In genomic region chr10:63268798-63269503, GRCh38 we compare ENCODE assay signal across 1 cellular context.
TF ChIP-seq lines count a peak whose summit lies in the region.

No MANE protein-coding gene starts in this region.

TF ChIP-seq in K562, 482 proteins besides CTCF, POLR2A, EP300 and RAD21 (continued from another document and continues in another):
- TF ChIP-seq ARID4B (CRISPR knock-in tag; IDR thresholded peaks at IDR 0.05) = peak; percentile 91
- no peak for TF ChIP-seq SMARCB1 (IDR thresholded peaks at IDR 0.05; ENCODE audit: insufficient read length, low read depth)
- TF ChIP-seq ZNF232 (CRISPR knock-in tag; IDR thresholded peaks at IDR 0.05) = no peak
- peak; percentile 88 for TF ChIP-seq EP400 (IDR thresholded peaks at IDR 0.05)
- TF ChIP-seq ZNF780A (CRISPR knock-in tag; IDR thresholded peaks at IDR 0.05) = no peak
- no peak for TF ChIP-seq NFE2L1 (tag; IDR thresholded peaks at IDR 0.05; ENCODE audit: borderline replicate concordance, low read depth)
- peak; percentile 81 for TF ChIP-seq DACH1 (IDR thresholded peaks at IDR 0.05; ENCODE audit: partially characterized antibody)
- no peak for TF ChIP-seq KHSRP (IDR thresholded peaks at IDR 0.05)
- peak; percentile 87 for TF ChIP-seq LCOR (CRISPR knock-in tag; IDR thresholded peaks at IDR 0.05)
- TF ChIP-seq PYGO2 (tag; IDR thresholded peaks at IDR 0.05) = no peak
- TF ChIP-seq MEF2D (tag; conservative IDR thresholded peaks at IDR 0.05; ENCODE audit: low read depth) = no peak; the same call in 1 of the 2 replicates
- no peak for TF ChIP-seq ZFP1 (CRISPR knock-in tag; IDR thresholded peaks at IDR 0.05)
- TF ChIP-seq FOXJ2 (tag; IDR thresholded peaks at IDR 0.05) = peak; percentile 85
- TF ChIP-seq ILF3 (IDR thresholded peaks at IDR 0.05; ENCODE audit: borderline replicate concordance) = no peak
- peak; percentile 81 for TF ChIP-seq TOE1 (IDR thresholded peaks at IDR 0.05; ENCODE audit: borderline replicate concordance)
- peak; percentile 54; the same call in 1 of the 2 replicates for TF ChIP-seq TOE1 (CRISPR knock-in tag; IDR thresholded peaks at IDR 0.05; ENCODE audit: borderline replicate concordance, low read depth)
- no peak for TF ChIP-seq MLX (CRISPR knock-in tag; conservative IDR thresholded peaks at IDR 0.05)
- TF ChIP-seq HOMEZ (CRISPR knock-in tag; IDR thresholded peaks at IDR 0.05) = no peak
- TF ChIP-seq ELF1 (tag; IDR thresholded peaks at IDR 0.05) = no peak
- TF ChIP-seq ZNF717 (CRISPR knock-in tag; IDR thresholded peaks at IDR 0.05) = no peak
- peak; percentile 83 for TF ChIP-seq GTF2B (IDR thresholded peaks at IDR 0.05; ENCODE audit: extremely low read depth, insufficient read length)
- TF ChIP-seq ZBTB7A (IDR thresholded peaks at IDR 0.05; ENCODE audit: borderline replicate concordance, control insufficient read depth, low read depth, low read length) = no peak
- no peak for TF ChIP-seq SRSF9 (IDR thresholded peaks at IDR 0.05; ENCODE audit: borderline replicate concordance, low read depth, low read length)
- TF ChIP-seq CHD1 (IDR thresholded peaks at IDR 0.05; ENCODE audit: low read length) = peak; percentile 85
- TF ChIP-seq ARID2 (IDR thresholded peaks at IDR 0.05) = 0 out of 2 replicates have a peak, but pooled peaks have one; percentile 16
- no peak for TF ChIP-seq THAP12 (CRISPR knock-in tag; IDR thresholded peaks at IDR 0.05)
- TF ChIP-seq TCFL5 (CRISPR knock-in tag; conservative IDR thresholded peaks at IDR 0.05) = no peak
- TF ChIP-seq ESRRA (IDR thresholded peaks at IDR 0.05; ENCODE audit: borderline replicate concordance, low read depth) = peak; percentile 64
- TF ChIP-seq ASH1L (IDR thresholded peaks at IDR 0.05; ENCODE audit: borderline replicate concordance, low read depth, partially characterized antibody) = no peak
- no peak for TF ChIP-seq MCM5 (IDR thresholded peaks at IDR 0.05; ENCODE audit: low read depth)
- no peak for TF ChIP-seq HMGN3 (IDR thresholded peaks at IDR 0.05; ENCODE audit: borderline replicate concordance, extremely low read depth, insufficient read length, low read depth, low read length)
- peak; percentile 96 for TF ChIP-seq POLR2AphosphoS5 (IDR thresholded peaks at IDR 0.05; ENCODE audit: control insufficient read depth, insufficient read depth, low read depth, low read length)
- TF ChIP-seq NFATC3 (IDR thresholded peaks at IDR 0.05) = peak; percentile 84
- no peak for TF ChIP-seq STAG1 (CRISPR knock-in tag; IDR thresholded peaks at IDR 0.05; ENCODE audit: borderline replicate concordance)
- TF ChIP-seq ZNF512 (tag; IDR thresholded peaks at IDR 0.05) = no peak; the same call in 1 of the 2 replicates
- peak; percentile 57 for TF ChIP-seq CBFA2T3 (IDR thresholded peaks at IDR 0.05)
- no peak for TF ChIP-seq HNRNPK (IDR thresholded peaks at IDR 0.05; ENCODE audit: low read depth, low read length, poor library complexity, severe bottlenecking)
- peak; percentile 66; the same call in 1 of the 2 replicates for TF ChIP-seq POLR2G (IDR thresholded peaks at IDR 0.05; ENCODE audit: low read depth, low read length)
- TF ChIP-seq ZNF408 (CRISPR knock-in tag; IDR thresholded peaks at IDR 0.05; ENCODE audit: low read depth) = no peak
- TF ChIP-seq ZNF75A (CRISPR knock-in tag; IDR thresholded peaks at IDR 0.05) = peak; percentile 52; the same call in 1 of the 2 replicates
- no peak for TF ChIP-seq FOXA1 (IDR thresholded peaks at IDR 0.05; ENCODE audit: borderline replicate concordance)
- no peak for TF ChIP-seq BRF2 (IDR thresholded peaks at IDR 0.05; ENCODE audit: borderline replicate concordance, insufficient read depth, insufficient read length)
- TF ChIP-seq ARHGAP35 (IDR thresholded peaks at IDR 0.05; ENCODE audit: partially characterized antibody) = no peak
- TF ChIP-seq HNRNPLL (IDR thresholded peaks at IDR 0.05; ENCODE audit: low read depth, low read length, poor library complexity, severe bottlenecking) = peak; percentile 95
- TF ChIP-seq ZNF655 (CRISPR knock-in tag; IDR thresholded peaks at IDR 0.05) = no peak
- no peak for TF ChIP-seq SMARCA5 (IDR thresholded peaks at IDR 0.05)
- peak; percentile 89 for TF ChIP-seq RBM39 (optimal IDR thresholded peaks at IDR 0.05; ENCODE audit: low read depth, low read length)
- no peak for TF ChIP-seq ZBTB9 (CRISPR knock-in tag; IDR thresholded peaks at IDR 0.05)
- TF ChIP-seq HNRNPH1 (optimal IDR thresholded peaks at IDR 0.05; ENCODE audit: low read depth, low read length) = no peak
- no peak for TF ChIP-seq CHD4 (IDR thresholded peaks at IDR 0.05; ENCODE audit: insufficient read depth, insufficient replicate concordance, low read depth, low read length, poor library complexity, severe bottlenecking)
- TF ChIP-seq ETV6 (IDR thresholded peaks at IDR 0.05; ENCODE audit: borderline replicate concordance in 1 of 2, low read depth in 2 of 2, low read length in 1 of 2) = no peak
- no peak for TF ChIP-seq ETV6 (CRISPR knock-in tag; IDR thresholded peaks at IDR 0.05; ENCODE audit: borderline replicate concordance)
- TF ChIP-seq ZNF444 (CRISPR knock-in tag; IDR thresholded peaks at IDR 0.05) = no peak
- peak; percentile 53; the same call in 1 of the 2 replicates for TF ChIP-seq ETV1 (tag; conservative IDR thresholded peaks at IDR 0.05; ENCODE audit: low read depth)
- TF ChIP-seq SETDB1 (IDR thresholded peaks at IDR 0.05; ENCODE audit: low read length) = no peak
- no peak for TF ChIP-seq SLC30A9 (CRISPR knock-in tag; IDR thresholded peaks at IDR 0.05)
- TF ChIP-seq PML (IDR thresholded peaks at IDR 0.05; ENCODE audit: low read length) = peak; percentile 96
- no peak for TF ChIP-seq MXD1 (CRISPR knock-in tag; IDR thresholded peaks at IDR 0.05; ENCODE audit: borderline replicate concordance, poor library complexity, severe bottlenecking)
- peak; percentile 87; the same call in 1 of the 2 replicates for TF ChIP-seq ZNF24 (IDR thresholded peaks at IDR 0.05)
